10 cellular contexts compared by ENCODE assay signal in the genomic region with DNA sequence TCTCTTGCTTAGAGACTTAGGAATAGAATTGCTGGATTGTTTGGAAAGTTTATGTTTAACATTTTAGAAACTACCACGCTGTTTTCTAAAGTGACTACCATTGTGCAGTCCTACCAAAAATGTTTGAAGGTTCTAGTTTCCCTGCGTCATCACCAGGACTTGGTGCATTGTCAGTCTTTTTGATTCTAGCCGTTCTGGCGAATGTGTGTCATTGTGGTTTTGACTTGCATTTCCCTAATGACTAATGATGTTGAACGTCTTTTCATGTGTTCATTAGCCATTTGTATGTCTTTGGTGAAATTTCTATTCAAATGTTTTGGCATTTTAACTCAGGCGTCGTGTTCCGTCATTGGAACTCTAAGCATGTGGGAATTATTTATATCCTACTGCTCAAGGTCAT. TPM values are rescaled to one million over a fixed set of nuclear protein-coding genes. Genes with fewer than 3 reads are reported as not detected.
DNase-seq lines count a peak whose midpoint lies in the region; ATAC-seq and TF ChIP-seq lines count a peak whose summit lies in the region.
"Had no signal": no experiment of that assay in that cellular context is flagged by ENCODE, and none has a peak within 500 bp of the region (broad histone marks: within the 10 kb centered on the region; RNA-seq: fewer than 3 reads in every experiment).

No MANE protein-coding gene starts in this region.

- peaks cover 17 to 95% (median 67%) of the 10 kb centered on the region in 3 donors for H3K36me3 Mint-ChIP-seq in naive thymus-derived CD8-positive, alpha-beta T cell
- H3K36me3 Mint-ChIP-seq in stimulated activated memory B cell treated with anti-CD40 and anti-IgM and Interleukin-4, amounts not matched to agents 10 μg/mL and 1 μg/mL and 100 μg/mL, for 72 hours, result peaks cover 72% of the 10 kb centered on the region

- POLR2A ChIA-PET in naive thymus-derived CD8-positive, alpha-beta T cell (lab: Charles Lee), result no interaction called here

- H3K4me3 Mint-ChIP-seq in naive thymus-derived CD8-positive, alpha-beta T cell, result peak overlapping the region in 5 of 10 donors; percentile 1 to 60 (median 44)
- H3K4me3 Mint-ChIP-seq in stimulated activated memory B cell treated with anti-CD40 and anti-IgM and Interleukin-4, amounts not matched to agents 10 μg/mL and 1 μg/mL and 100 μg/mL, for 72 hours, result no peak overlapping the region

- peaks cover 0 to 4% (median 0%) of the 10 kb centered on the region in 9 donors for H3K9me3 Mint-ChIP-seq in naive thymus-derived CD8-positive, alpha-beta T cell
- no peaks in the 10 kb centered on the region for H3K9me3 Mint-ChIP-seq in stimulated activated memory B cell treated with anti-CD40 and anti-IgM and Interleukin-4, amounts not matched to agents 10 μg/mL and 1 μg/mL and 100 μg/mL, for 72 hours

- H3K4me3 ChIP-seq in foreskin fibroblast (ENCODE audit: low read depth in 1 of 2, low read length in 2 of 2), result no peak overlapping the region

- H3K27me3 Mint-ChIP-seq in naive thymus-derived CD8-positive, alpha-beta T cell, result no peaks in the 10 kb centered on the region
- H3K27me3 Mint-ChIP-seq in stimulated activated memory B cell treated with anti-CD40 and anti-IgM and Interleukin-4, amounts not matched to agents 10 μg/mL and 1 μg/mL and 100 μg/mL, for 72 hours, result no peaks in the 10 kb centered on the region

- peak overlapping the region; percentile 12 to 93 (median 77) for H3K27ac Mint-ChIP-seq in naive thymus-derived CD8-positive, alpha-beta T cell
- H3K27ac Mint-ChIP-seq in stimulated activated memory B cell treated with anti-CD40 and anti-IgM and Interleukin-4, amounts not matched to agents 10 μg/mL and 1 μg/mL and 100 μg/mL, for 72 hours, result peak overlapping the region; percentile 69

- no peak for TF ChIP-seq CTCF in foreskin fibroblast (IDR thresholded peaks at IDR 0.05; ENCODE audit: low read depth, low read length)

- peak; percentile 12 for DNase-seq in activated T-cell treated with anti-CD3 and anti-CD28 coated beads for 1 hour (ENCODE audit: low read depth)
- no peak for DNase-seq in activated T-cell treated with anti-CD3 and anti-CD28 coated beads, Interleukin-2, amount 50 U/mL, for 1 hour
- DNase-seq in activated effector memory CD4-positive, alpha-beta T cell treated with anti-CD3 and anti-CD28 coated beads, Interleukin-2, amount 50 U/mL, for 16 hours, result peak; percentile 80
- DNase-seq in naive thymus-derived CD8-positive, alpha-beta T cell, result peak in 4 of 10 donors; percentile 9 to 33 (median 14)
- DNase-seq in foreskin fibroblast, result no peak
- no peak for DNase-seq in DMS153 treated with DMSO at 0.1 percent for 48 hours (lab: John Stamatoyannopoulos, UW; ENCODE audit: unreplicated experiment)
- DNase-seq: NCI-H1105, posterior cingulate gyrus had no signal

- H3K4me1 Mint-ChIP-seq in naive thymus-derived CD8-positive, alpha-beta T cell, result peaks cover 14 to 58% (median 50%) of the 10 kb centered on the region in 4 donors
- H3K4me1 Mint-ChIP-seq in stimulated activated memory B cell treated with anti-CD40 and anti-IgM and Interleukin-4, amounts not matched to agents 10 μg/mL and 1 μg/mL and 100 μg/mL, for 72 hours, result peaks cover 32% of the 10 kb centered on the region

- peak; percentile 49 to 82 for ATAC-seq in naive thymus-derived CD8-positive, alpha-beta T cell
- no peak for ATAC-seq in stimulated activated memory B cell treated with anti-CD40 and anti-IgM and Interleukin-4, amounts not matched to agents 10 μg/mL and 1 μg/mL and 100 μg/mL, for 72 hours
- no peak for ATAC-seq in GM18867 (IDR thresholded peaks at IDR 0.05; ENCODE audit: unreplicated experiment)

RNA-seq across cellular contexts. Expression of gene CHD2, which starts 58.0 kb away (rescaled TPM):
- total RNA-seq in naive thymus-derived CD8-positive, alpha-beta T cell, result 100 to 1,000 TPM; 415 to 427 TPM
- 100 to 1,000 TPM in 1 of 3 donors, 10 to 100 TPM in 2; 53.1 to 101 (median 68.1) TPM for polyA plus RNA-seq in naive thymus-derived CD8-positive, alpha-beta T cell

Comparison
In these comparisons a context has a peak if more than half of its experiments do, and no peak if none do; other contexts are left out.
1. DNase-seq: peak in activated T-cell treated with anti-CD3 and anti-CD28 coated beads for 1 hour (single experiment) and activated effector memory CD4-positive, alpha-beta T cell treated with anti-CD3 and anti-CD28 coated beads, Interleukin-2, amount 50 U/mL, for 16 hours (single experiment); none in activated T-cell treated with anti-CD3 and anti-CD28 coated beads, Interleukin-2, amount 50 U/mL, for 1 hour (single experiment), foreskin fibroblast (0 of 2) and DMS153 treated with DMSO at 0.1 percent for 48 hours (single experiment).
2. ATAC-seq: peak in naive thymus-derived CD8-positive, alpha-beta T cell (2 of 2); none in stimulated activated memory B cell treated with anti-CD40 and anti-IgM and Interleukin-4, amounts not matched to agents 10 μg/mL and 1 μg/mL and 100 μg/mL, for 72 hours (single experiment) and GM18867 (single experiment).